Comparison of ENCODE assay signal across 8 cellular contexts in the genomic region with DNA sequence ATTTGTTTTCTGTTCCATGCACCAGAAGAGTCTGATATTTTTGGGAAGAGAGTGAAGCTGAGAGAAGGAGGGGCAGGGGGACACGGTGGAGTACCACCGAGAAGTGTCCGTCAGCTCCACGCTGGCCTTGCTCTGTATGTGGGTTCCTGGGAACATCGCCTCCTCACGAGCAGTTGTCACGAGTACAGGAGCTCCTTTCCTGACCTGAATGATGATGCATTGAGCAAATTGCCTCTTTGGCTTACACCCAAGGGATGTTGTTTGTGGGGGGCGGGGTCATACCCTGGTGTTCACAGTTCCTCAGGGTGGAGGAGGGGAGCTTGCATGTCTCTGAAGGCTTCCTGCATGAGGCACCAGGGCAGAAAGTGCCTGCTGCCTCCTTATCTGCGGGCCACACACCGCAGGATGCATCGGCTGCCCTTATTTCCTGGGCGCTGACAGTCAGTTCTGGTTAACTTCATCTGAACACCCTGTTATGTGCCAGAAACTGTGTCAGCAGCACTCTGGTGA. TPM values are rescaled to one million over a fixed set of nuclear protein-coding genes. Genes with fewer than 3 reads are reported as not detected.
DNase-seq lines count a peak whose midpoint lies in the region; ATAC-seq and TF ChIP-seq lines count a peak whose summit lies in the region.

No MANE protein-coding gene starts in this region.

- H3K4me1 ChIP-seq in prostate gland (replicated peaks): no peaks in the 10 kb centered on the region

- 53% methylated on average over 12 of the region's 12 CpGs for WGBS in prostate gland

- no peaks in the 10 kb centered on the region for H3K36me3 ChIP-seq in prostate gland

- TF ChIP-seq CTCF in AG10803 (conservative IDR thresholded peaks at IDR 0.05; ENCODE audit: low read length) (no peak), prostate gland (IDR thresholded peaks at IDR 0.05) (no peak)

- H3K27me3 ChIP-seq in prostate gland (replicated peaks; ENCODE audit: insufficient read depth): no peaks in the 10 kb centered on the region

- no peak overlapping the region for H3K27ac ChIP-seq in prostate gland

- no peak overlapping the region for H3K4me3 ChIP-seq in AG10803 (ENCODE audit: low read length)
- H3K4me3 ChIP-seq in prostate gland: no peak overlapping the region

- DNase-seq in AG10803 (ENCODE audit: low read depth) (peak; percentile 29), HK-2 (ENCODE audit: unreplicated experiment) (peak; percentile 71), cerebellar cortex (ENCODE audit: low spot score) (peak; percentile 7), prostate gland (ENCODE audit: low spot score) (peak; percentile 5), SIG-M5 treated with dmso at 0.1 percent for 504 hours (lab: John Stamatoyannopoulos, UW; ENCODE audit: unreplicated experiment) (no peak)

- intact Hi-C loops in prostate gland (cut with DNase I): no loop called here

- ATAC-seq in activated CD4-positive, CD25-positive, alpha-beta regulatory T cell treated with anti-CD3 and anti-CD28 coated beads, Interleukin-2, amount 50 U/mL, for 24 hours: peak; percentile 56 to 74
- ATAC-seq in HG03521 (IDR thresholded peaks at IDR 0.05; ENCODE audit: unreplicated experiment) (no peak), GM18498 (IDR thresholded peaks at IDR 0.05; ENCODE audit: unreplicated experiment) (no peak)

- no peaks in the 10 kb centered on the region for H3K9me3 ChIP-seq in prostate gland

- TF ChIP-seq POLR2A in prostate gland (IDR thresholded peaks at IDR 0.05): no peak

RNA-seq across cellular contexts. Expression of a gene that starts 36.2 kb away (rescaled TPM):
- total RNA-seq in prostate gland: 1 to 10 TPM; 7.9 to 9.3 TPM

Comparison
In these comparisons a context has a peak if more than half of its experiments do, and no peak if none do; other contexts are left out.
1. ATAC-seq: peak in activated CD4-positive, CD25-positive, alpha-beta regulatory T cell treated with anti-CD3 and anti-CD28 coated beads, Interleukin-2, amount 50 U/mL, for 24 hours (2 of 2); none in HG03521 (single experiment) and GM18498 (single experiment).